Comparison of ENCODE assay signal across 1 cellular context in the genomic region with DNA sequence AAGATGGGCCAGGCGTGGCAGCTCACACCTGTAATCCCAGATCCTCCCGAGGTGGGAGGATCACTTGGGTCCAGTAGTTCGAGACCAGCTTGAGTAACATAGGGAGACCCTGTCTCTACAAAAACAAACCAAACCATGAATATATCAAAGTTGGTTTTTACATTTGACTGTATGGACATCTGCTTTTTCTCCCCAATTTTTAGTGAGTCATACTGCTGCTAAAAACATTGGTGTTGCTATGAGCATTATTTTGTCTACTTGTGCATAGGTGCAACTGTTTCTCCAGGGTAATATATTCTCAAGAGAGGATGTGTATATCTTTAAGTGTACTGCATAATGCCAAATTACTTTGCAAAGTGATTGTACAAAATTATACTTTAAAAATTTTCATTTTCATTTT.
TF ChIP-seq lines count a peak whose summit lies in the region.

No MANE protein-coding gene starts in this region.

TF ChIP-seq in liver, 16 proteins besides CTCF, POLR2A, EP300 and RAD21 (continued from another document):
- TF ChIP-seq, protein P1, sequence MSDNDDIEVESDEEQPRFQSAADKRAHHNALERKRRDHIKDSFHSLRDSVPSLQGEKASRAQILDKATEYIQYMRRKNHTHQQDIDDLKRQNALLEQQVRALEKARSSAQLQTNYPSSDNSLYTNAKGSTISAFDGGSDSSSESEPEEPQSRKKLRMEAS (IDR thresholded peaks at IDR 0.05), result no peak
- TF ChIP-seq, protein P2, sequence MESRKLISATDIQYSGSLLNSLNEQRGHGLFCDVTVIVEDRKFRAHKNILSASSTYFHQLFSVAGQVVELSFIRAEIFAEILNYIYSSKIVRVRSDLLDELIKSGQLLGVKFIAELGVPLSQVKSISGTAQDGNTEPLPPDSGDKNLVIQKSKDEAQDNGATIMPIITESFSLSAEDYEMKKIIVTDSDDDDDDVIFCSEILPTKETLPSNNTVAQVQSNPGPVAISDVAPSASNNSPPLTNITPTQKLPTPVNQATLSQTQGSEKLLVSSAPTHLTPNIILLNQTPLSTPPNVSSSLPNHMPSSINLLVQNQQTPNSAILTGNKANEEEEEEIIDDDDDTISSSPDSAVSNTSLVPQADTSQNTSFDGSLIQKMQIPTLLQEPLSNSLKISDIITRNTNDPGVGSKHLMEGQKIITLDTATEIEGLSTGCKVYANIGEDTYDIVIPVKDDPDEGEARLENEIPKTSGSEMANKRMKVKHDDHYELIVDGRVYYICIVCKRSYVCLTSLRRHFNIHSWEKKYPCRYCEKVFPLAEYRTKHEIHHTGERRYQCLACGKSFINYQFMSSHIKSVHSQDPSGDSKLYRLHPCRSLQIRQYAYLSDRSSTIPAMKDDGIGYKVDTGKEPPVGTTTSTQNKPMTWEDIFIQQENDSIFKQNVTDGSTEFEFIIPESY (IDR thresholded peaks at IDR 0.05), result no peak
- TF ChIP-seq FOXA1 (IDR thresholded peaks at IDR 0.05), result no peak
